ENCODE assay signal across 19 cellular contexts in the genomic region with DNA sequence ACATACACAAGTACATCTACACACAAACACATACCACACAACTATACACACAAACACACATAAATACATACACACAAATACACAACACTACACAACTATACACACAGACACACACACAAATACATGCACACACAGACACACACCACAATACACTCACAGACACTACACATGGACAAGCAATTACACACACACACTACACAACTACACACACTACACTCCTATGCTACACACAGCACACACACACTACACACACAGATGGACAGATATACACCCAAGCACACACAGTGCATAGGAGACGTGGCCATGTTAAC. TPM values are rescaled to one million over a fixed set of nuclear protein-coding genes. Genes with fewer than 3 reads are reported as not detected.
DNase-seq lines count a peak whose midpoint lies in the region; ATAC-seq and TF ChIP-seq lines count a peak whose summit lies in the region.
"Had no signal": no experiment of that assay in that cellular context is flagged by ENCODE, and none has a peak within 500 bp of the region (broad histone marks: within the 10 kb centered on the region; RNA-seq: fewer than 3 reads in every experiment).

No MANE protein-coding gene starts in this region.

- no peak overlapping the region for H2AFZ ChIP-seq in OCI-LY3 (ENCODE audit: low read depth, low read length)
- H2AFZ ChIP-seq in GM23338, result no peak overlapping the region

- H3K36me3 ChIP-seq in OCI-LY3 (replicated peaks; ENCODE audit: low read depth, low read length) (no peaks in the 10 kb centered on the region), esophagus (ENCODE audit: control insufficient read depth in 2 of 2, insufficient read depth in 2 of 2, low read length in 1 of 2) (peaks cover 0 to 1% of the 10 kb centered on the region in 2 donors), GM23338 (ENCODE audit: insufficient read depth) (no peaks in the 10 kb centered on the region)

- H3K27me3 Mint-ChIP-seq in activated CD8-positive, alpha-beta memory T cell treated with anti-CD3 and anti-CD28 coated beads, Interleukin-2, amount 10 ng/mL, durations not matched to agents 7 days and 5 days, result no peaks in the 10 kb centered on the region
- H3K27me3 Mint-ChIP-seq in GM23338 (ENCODE audit: insufficient read depth, low read depth, poor library complexity), result peaks cover 5% of the 10 kb centered on the region
- H3K27me3 Mint-ChIP-seq: CD4-positive, CD25-positive, alpha-beta regulatory T cell had no signal

- H3F3A ChIP-seq in GM23338 (replicated peaks; ENCODE audit: low read depth), result no peaks in the 10 kb centered on the region

- H3K4me2 ChIP-seq in OCI-LY3 (ENCODE audit: low read length), result peak overlapping the region; percentile 23; the same call in 1 of the 2 replicates
- H3K4me2 ChIP-seq in GM23338, result no peak overlapping the region

- H3K79me2 ChIP-seq in OCI-LY3 (ENCODE audit: low read length), result peaks cover 1% of the 10 kb centered on the region; the same call in 1 of the 2 replicates
- no peaks in the 10 kb centered on the region for H3K79me2 ChIP-seq in GM23338 (replicated peaks; ENCODE audit: insufficient read depth)

- H3K9me3 Mint-ChIP-seq in activated CD8-positive, alpha-beta memory T cell treated with anti-CD3 and anti-CD28 coated beads, Interleukin-2, amount 10 ng/mL, durations not matched to agents 7 days and 5 days (ENCODE audit: low read depth), result no peaks in the 10 kb centered on the region
- peaks cover 18% of the 10 kb centered on the region for H3K9me3 Mint-ChIP-seq in GM23338
- H3K9me3 Mint-ChIP-seq: CD4-positive, CD25-positive, alpha-beta regulatory T cell had no signal

- DNase-seq in activated CD8-positive, alpha-beta memory T cell treated with anti-CD3 and anti-CD28 coated beads, Interleukin-2, amount 50 U/mL, for 48 hours, result peak; percentile 12
- DNase-seq in activated CD8-positive, alpha-beta memory T cell treated with anti-CD3 and anti-CD28 coated beads, Interleukin-2, amount 10 ng/mL, durations not matched to agents 7 days and 5 days, result no peak
- no peak for DNase-seq in mucosa of gallbladder (ENCODE audit: low spot score)
- DNase-seq in RPMI8226, result no peak
- no peak for DNase-seq in GM23338 (ENCODE audit: low spot score)
- no peak for DNase-seq in ureter (ENCODE audit: low spot score)
- DNase-seq: DMS79, Karpas-422, MM.1S, NCI-H1105, NCI-H187 treated with DMSO at 0.1 percent for 48 hours, NCI-H2171, NCI-H446 treated with DMSO at 0.1 percent for 48 hours, NCI-H748 treated with DMSO at 0.1 percent for 48 hours, SHP77 treated with DMSO at 0.1 percent for 48 hours had no signal

- H3K4me1 Mint-ChIP-seq in activated CD8-positive, alpha-beta memory T cell treated with anti-CD3 and anti-CD28 coated beads, Interleukin-2, amount 10 ng/mL, durations not matched to agents 7 days and 5 days, result peaks cover 5% of the 10 kb centered on the region
- H3K4me1 Mint-ChIP-seq in GM23338, result peaks cover 4% of the 10 kb centered on the region; the same call in 1 of the 3 replicates

- 47 to 77% methylated on average over 1 of the region's 1 CpG for WGBS in esophagus, 2 donors

- CTCF ChIA-PET in activated CD8-positive, alpha-beta memory T cell treated with anti-CD3 and anti-CD28 coated beads, Interleukin-2, amount 10 ng/mL, durations not matched to agents 7 days and 5 days (lab: Charles Lee), result no interaction called here

- H3K36me3 Mint-ChIP-seq in activated CD8-positive, alpha-beta memory T cell treated with anti-CD3 and anti-CD28 coated beads, Interleukin-2, amount 10 ng/mL, durations not matched to agents 7 days and 5 days, result no peaks in the 10 kb centered on the region
- H3K36me3 Mint-ChIP-seq in GM23338 (ENCODE audit: low read depth), result peaks cover 5% of the 10 kb centered on the region; the same call in 1 of the 3 replicates
- H3K36me3 Mint-ChIP-seq: CD4-positive, CD25-positive, alpha-beta regulatory T cell had no signal

- ATAC-seq in activated CD8-positive, alpha-beta memory T cell treated with anti-CD3 and anti-CD28 coated beads, Interleukin-2, amount 10 ng/mL, durations not matched to agents 7 days and 5 days, result no peak
- no peak for ATAC-seq in GM23338

- no peak overlapping the region for H3K27ac Mint-ChIP-seq in activated CD8-positive, alpha-beta memory T cell treated with anti-CD3 and anti-CD28 coated beads, Interleukin-2, amount 10 ng/mL, durations not matched to agents 7 days and 5 days
- H3K27ac Mint-ChIP-seq in GM23338, result no peak overlapping the region
- H3K27ac Mint-ChIP-seq: CD4-positive, CD25-positive, alpha-beta regulatory T cell had no signal

- H3K27ac ChIP-seq in OCI-LY3 (ENCODE audit: low read length) (no peak overlapping the region), esophagus (ENCODE audit: low read depth in 2 of 2, low read length in 1 of 2) (peak overlapping the region; percentile 68 to 82), GM23338 (ENCODE audit: low read depth) (no peak overlapping the region)

- H3K4me3 ChIP-seq in OCI-LY3 (ENCODE audit: low read length) (no peak overlapping the region), esophagus (ENCODE audit: low read depth in 1 of 2, low read length in 2 of 2) (no peak overlapping the region), GM23338 (no peak overlapping the region)

- H3K9ac ChIP-seq in OCI-LY3 (ENCODE audit: low read length), result no peak overlapping the region

- no peaks in the 10 kb centered on the region; the same call in 1 of the 2 replicates for H3K9me2 ChIP-seq in GM23338 (ENCODE audit: insufficient read depth)

- H4K20me1 ChIP-seq in OCI-LY3 (ENCODE audit: insufficient read depth, low read length) (no peaks in the 10 kb centered on the region), GM23338 (replicated peaks; ENCODE audit: insufficient read depth) (no peaks in the 10 kb centered on the region; the same call in 1 of the 2 replicates)

- no peak overlapping the region for H3K4me3 Mint-ChIP-seq in activated CD8-positive, alpha-beta memory T cell treated with anti-CD3 and anti-CD28 coated beads, Interleukin-2, amount 10 ng/mL, durations not matched to agents 7 days and 5 days
- no peak overlapping the region for H3K4me3 Mint-ChIP-seq in GM23338
- H3K4me3 Mint-ChIP-seq: CD4-positive, CD25-positive, alpha-beta regulatory T cell had no signal

- H3K27me3 ChIP-seq in OCI-LY3 (ENCODE audit: low read depth, low read length) (no peaks in the 10 kb centered on the region), esophagus (ENCODE audit: control insufficient read depth in 1 of 2, insufficient read depth in 2 of 2, low read length in 2 of 2) (no peaks in the 10 kb centered on the region), GM23338 (ENCODE audit: insufficient read depth) (no peaks in the 10 kb centered on the region)

- TF ChIP-seq CTCF in OCI-LY3 (IDR thresholded peaks at IDR 0.05; ENCODE audit: low read depth, low read length), result no peak
- no peak for TF ChIP-seq CTCF in GM23338 (conservative IDR thresholded peaks at IDR 0.05; ENCODE audit: low read depth in 2 of 2)

- H3K4me1 ChIP-seq in OCI-LY3 (ENCODE audit: low read length) (peaks cover 33% of the 10 kb centered on the region), esophagus (ENCODE audit: control insufficient read depth in 2 of 2, insufficient read depth in 2 of 2, low read length in 1 of 2) (peaks cover 2 to 30% of the 10 kb centered on the region in 2 donors), GM23338 (ENCODE audit: insufficient read depth) (no peaks in the 10 kb centered on the region)

- H3K9me3 ChIP-seq in OCI-LY3 (ENCODE audit: insufficient read depth, low read length), result no peaks in the 10 kb centered on the region
- H3K9me3 ChIP-seq in esophagus (ENCODE audit: control insufficient read depth in 2 of 2, insufficient read depth in 1 of 2, low read depth in 1 of 2, low read length in 1 of 2), result peaks cover 0 to 3% of the 10 kb centered on the region in 2 donors

TF ChIP-seq in GM23338, 12 proteins besides CTCF, POLR2A, EP300 and RAD21 (continues in another document):
- no peak for TF ChIP-seq STAT1 (IDR thresholded peaks at IDR 0.05; ENCODE audit: unreplicated experiment)
- no peak for TF ChIP-seq CREB1 (CRISPR knock-in tag; IDR thresholded peaks at IDR 0.05; ENCODE audit: low read depth)
- no peak for TF ChIP-seq ZNF331 (CRISPR knock-in tag; IDR thresholded peaks at IDR 0.05; ENCODE audit: low read depth)
- TF ChIP-seq POLR2AphosphoS5 (IDR thresholded peaks at IDR 0.05; ENCODE audit: low read depth), result no peak
- TF ChIP-seq NANOG (IDR thresholded peaks at IDR 0.05; ENCODE audit: borderline replicate concordance), result no peak
- no peak for TF ChIP-seq JUNB (IDR thresholded peaks at IDR 0.05; ENCODE audit: unreplicated experiment)
- no peak for TF ChIP-seq EZH2 (IDR thresholded peaks at IDR 0.05; ENCODE audit: low read depth, unreplicated experiment)
- no peak for TF ChIP-seq ZNF114 (CRISPR knock-in tag; IDR thresholded peaks at IDR 0.05)

RNA-seq across cellular contexts. Expression of a gene that starts 4.7 kb away (rescaled TPM):
- total RNA-seq in activated CD8-positive, alpha-beta memory T cell treated with anti-CD3 and anti-CD28 coated beads, Interleukin-2, amount 10 ng/mL, durations not matched to agents 7 days and 5 days, result not detected
- 100 to 1,000 TPM; 273 to 321 TPM for polyA plus RNA-seq in esophagus
- 0.32 TPM for total RNA-seq in mucosa of gallbladder
- total RNA-seq in GM23338 (2014; rRNA removed; shearing (Covaris generic)), result not detected in 2 replicates
- polyA plus RNA-seq in GM23338 (2016; fragmentation: Nextera tagmentation; extraction: Ambion mirVana), result not detected in 2 replicates
- total RNA-seq in ureter, result 29.2 TPM
- total RNA-seq: CD4-positive, CD25-positive, alpha-beta regulatory T cell; H4 had no signal
- polyA plus RNA-seq: CD4-positive, CD25-positive, alpha-beta regulatory T cell had no signal

RNA-seq across cellular contexts. Expression of a gene that starts 16.0 kb away (rescaled TPM):
- total RNA-seq in activated CD8-positive, alpha-beta memory T cell treated with anti-CD3 and anti-CD28 coated beads, Interleukin-2, amount 10 ng/mL, durations not matched to agents 7 days and 5 days, result 1 to 10 TPM in 1 of 2 experiments, under 1 TPM in 1; 0.37 to 1.6 TPM
- 10 to 100 TPM in 1 of 2 donors, 1 to 10 TPM in 1; 5.0 to 16.1 TPM for polyA plus RNA-seq in esophagus
- 0.66 TPM for total RNA-seq in mucosa of gallbladder
- total RNA-seq in GM23338 (2014; rRNA removed; shearing (Covaris generic)), result 6.6 and 6.7 TPM in 2 replicates
- 3.2 TPM in 2 replicates for polyA plus RNA-seq in GM23338 (2016; fragmentation: Nextera tagmentation; extraction: Ambion mirVana)
- 1.5 TPM for total RNA-seq in ureter

RNA-seq across cellular contexts. Expression of a gene that starts 39.0 kb away (rescaled TPM):
- total RNA-seq in activated CD8-positive, alpha-beta memory T cell treated with anti-CD3 and anti-CD28 coated beads, Interleukin-2, amount 10 ng/mL, durations not matched to agents 7 days and 5 days, result 100 to 1,000 TPM; 110 to 145 TPM
- polyA plus RNA-seq in esophagus, result 100 to 1,000 TPM in 1 of 2 donors, 10 to 100 TPM in 1; 62.8 to 144 TPM
- 129 TPM for total RNA-seq in mucosa of gallbladder
- 105 and 106 TPM in 2 replicates for total RNA-seq in GM23338 (2014; rRNA removed; shearing (Covaris generic))
- 95.9 and 97.1 TPM in 2 replicates for polyA plus RNA-seq in GM23338 (2016; fragmentation: Nextera tagmentation; extraction: Ambion mirVana)
- 108 TPM for total RNA-seq in ureter

RNA-seq across cellular contexts. Expression of a gene that starts 47.0 kb away (rescaled TPM):
- total RNA-seq in activated CD8-positive, alpha-beta memory T cell treated with anti-CD3 and anti-CD28 coated beads, Interleukin-2, amount 10 ng/mL, durations not matched to agents 7 days and 5 days, result not detected
- polyA plus RNA-seq in esophagus (not detected), GM23338 (2016; fragmentation: Nextera tagmentation; extraction: Ambion mirVana) (not detected in 2 replicates)
- total RNA-seq in mucosa of gallbladder (not detected), ureter (not detected)
- total RNA-seq in GM23338 (2014; rRNA removed; shearing (Covaris generic)), result not detected in 2 replicates
- total RNA-seq: CD4-positive, CD25-positive, alpha-beta regulatory T cell; H4 had no signal
- polyA plus RNA-seq: CD4-positive, CD25-positive, alpha-beta regulatory T cell had no signal

Comparison
In these comparisons a context has a peak if more than half of its experiments do, and no peak if none do; other contexts are left out.
1. H3K27ac ChIP-seq: peak in esophagus (2 of 2); none in OCI-LY3 (single experiment) and GM23338 (single experiment).
2. RNA of a gene that starts 4.7 kb away (total RNA-seq): 29.2 TPM in ureter (single experiment); 0.32 TPM in mucosa of gallbladder (single experiment), not detected in activated CD8-positive, alpha-beta memory T cell treated with anti-CD3 and anti-CD28 coated beads, Interleukin-2, amount 10 ng/mL, durations not matched to agents 7 days and 5 days and not detected in GM23338; every median in the first group is over 10 times any median in the second.